ENCODE assay signal across 10 cellular contexts in genomic region chr13:41455725-41456419, GRCh38. TPM values are rescaled to one million over a fixed set of nuclear protein-coding genes. Genes with fewer than 3 reads are reported as not detected.
DNase-seq lines count a peak whose midpoint lies in the region; TF ChIP-seq lines count a peak whose summit lies in the region.
"Had no signal": no experiment of that assay in that cellular context is flagged by ENCODE, and none has a peak within 500 bp of the region (broad histone marks: within the 10 kb centered on the region; RNA-seq: fewer than 3 reads in every experiment).

No MANE protein-coding gene starts in this region.

- H2BK15ac ChIP-seq in H9 (ENCODE audit: low read depth, low read length) = no peak overlapping the region

- intact Hi-C loops in activated CD4-positive, alpha-beta T cell treated with anti-CD3 and anti-CD28 coated beads, Interleukin-2, amount 10 ng/mL, durations not matched to agents 24 days and 14 days (cut with micrococcal nuclease) = loop anchor here (2.0 to 5.0 kb wide), 5 partner anchors 29 to 816 kb away; partner anchors contain the start of genes AKAP11, DGKH and NAA16

- TF ChIP-seq CTCF in H9 (conservative IDR thresholded peaks at IDR 0.05) (no peak), nephron progenitor cell (IDR thresholded peaks at IDR 0.05) (no peak)

- WGBS in H9 (ENCODE audit: extremely low coverage, insufficient read length, low lambda C conversion rate) = no CpG with 5 or more reads among the region's 19 CpGs

- no peak overlapping the region for H2AK5ac ChIP-seq in H9 (ENCODE audit: insufficient read length, low read length)

- H3K79me2 ChIP-seq in H9 (ENCODE audit: insufficient read depth, low read length) = no peaks in the 10 kb centered on the region

- H3K9me3 Mint-ChIP-seq in activated CD4-positive, alpha-beta T cell treated with anti-CD3 and anti-CD28 coated beads, Interleukin-2, amount 10 ng/mL, durations not matched to agents 24 days and 14 days = no peaks in the 10 kb centered on the region
- H3K9me3 Mint-ChIP-seq in H9 (peaks cover 0 to 5% of the 10 kb centered on the region in 2 experiments; a peak in 1 of 5 replicates), nephron progenitor cell (peaks cover 10% of the 10 kb centered on the region)

- H3K23me2 ChIP-seq in H9 (ENCODE audit: insufficient read length, low read depth, low read length, poor library complexity, severe bottlenecking) = peaks cover 17% of the 10 kb centered on the region

- H4K5ac ChIP-seq in H9 (ENCODE audit: insufficient read length, low read depth, low read length) = no peak overlapping the region

- H4K8ac ChIP-seq in H9 (replicated peaks; ENCODE audit: insufficient read length, low read depth, low read length) = no peak overlapping the region

- H3K4me1 ChIP-seq in H9 (ENCODE audit: insufficient read depth, low read length) = no peaks in the 10 kb centered on the region

- H3K18ac ChIP-seq in H9 (ENCODE audit: insufficient read length, low read depth, low read length) = no peak overlapping the region

- DNase-seq in activated CD4-positive, alpha-beta T cell treated with anti-CD3 and anti-CD28 coated beads, Interleukin-2, amount 10 ng/mL, durations not matched to agents 24 days and 14 days = peak; percentile 65
- no peak for DNase-seq in activated CD4-positive, alpha-beta T cell treated with anti-CD3 and anti-CD28 coated beads, Interleukin-2, amount 50 U/mL, for 48 hours
- DNase-seq in H9 = no peak
- peak; percentile 10 for DNase-seq in cerebellar cortex (ENCODE audit: low spot score)
- DNase-seq in nephron progenitor cell = no peak
- no peak for DNase-seq in HPDE6-E6E7 (ENCODE audit: extremely low spot score)
- DNase-seq in KG1 (lab: John Stamatoyannopoulos, UW) = no peak
- no peak for DNase-seq in MG63
- DNase-seq: NCI-H345 had no signal

- no peak overlapping the region for H3K4ac ChIP-seq in H9 (ENCODE audit: low read depth, low read length)

- peaks cover 33% of the 10 kb centered on the region for H3K4me1 Mint-ChIP-seq in activated CD4-positive, alpha-beta T cell treated with anti-CD3 and anti-CD28 coated beads, Interleukin-2, amount 10 ng/mL, durations not matched to agents 24 days and 14 days
- H3K4me1 Mint-ChIP-seq in H9 (peaks cover 3 to 14% of the 10 kb centered on the region in 2 experiments; a peak in 3 of 4 replicates), nephron progenitor cell (no peaks in the 10 kb centered on the region)

- H3K27me3 ChIP-seq in H9 (ENCODE audit: insufficient read depth, low read length) (peaks cover 42% of the 10 kb centered on the region), MG63 (peaks cover 12% of the 10 kb centered on the region; the same call in 1 of the 2 replicates)

- no peak overlapping the region for H3K4me3 ChIP-seq in MG63

- no peak overlapping the region for H2BK5ac ChIP-seq in H9 (ENCODE audit: insufficient read length, low read length)

- no peaks in the 10 kb centered on the region for H3K79me1 ChIP-seq in H9 (ENCODE audit: insufficient read depth, low read depth, low read length, poor library complexity, severe bottlenecking)

- H3K9me3 ChIP-seq in H9 (ENCODE audit: control insufficient read depth, low read depth, low read length) = no peaks in the 10 kb centered on the region
- H3K9me3 ChIP-seq in MG63 = no peaks in the 10 kb centered on the region
- H3K9me3 ChIP-seq: psoas muscle had no signal

- H3K23ac ChIP-seq in H9 (ENCODE audit: insufficient read length, low read depth, low read length) = no peak overlapping the region

- H3K4me2 ChIP-seq in H9 (ENCODE audit: insufficient read depth, insufficient read length, low read length) = no peak overlapping the region

- H2BK120ac ChIP-seq in H9 (ENCODE audit: low read depth, low read length, poor library complexity, severe bottlenecking) = no peak overlapping the region

- H3T11ph ChIP-seq in H9 (ENCODE audit: low read length) = no peak overlapping the region

- H2AFZ ChIP-seq in H9 (ENCODE audit: low read length) = no peak overlapping the region

- no peak overlapping the region for H2BK20ac ChIP-seq in H9 (ENCODE audit: low read depth, low read length, poor library complexity, severe bottlenecking)

- H3K27ac ChIP-seq in H9 (ENCODE audit: insufficient read length, low read depth, low read length) = no peak overlapping the region
- H3K27ac ChIP-seq: psoas muscle had no signal

- H3K56ac ChIP-seq in H9 (ENCODE audit: insufficient read length, low read depth, low read length) = no peak overlapping the region

- H4K91ac ChIP-seq in H9 (ENCODE audit: insufficient read length, low read depth, low read length) = no peak overlapping the region

- H3K27ac Mint-ChIP-seq in activated CD4-positive, alpha-beta T cell treated with anti-CD3 and anti-CD28 coated beads, Interleukin-2, amount 10 ng/mL, durations not matched to agents 24 days and 14 days = peak overlapping the region; percentile 88
- no peak overlapping the region for H3K27ac Mint-ChIP-seq in H9
- H3K27ac Mint-ChIP-seq in nephron progenitor cell = no peak overlapping the region

- H4K20me1 ChIP-seq in H9 (ENCODE audit: control insufficient read depth, insufficient read depth, insufficient read length) = no peaks in the 10 kb centered on the region

- peak overlapping the region; percentile 75 for H3K4me3 Mint-ChIP-seq in activated CD4-positive, alpha-beta T cell treated with anti-CD3 and anti-CD28 coated beads, Interleukin-2, amount 10 ng/mL, durations not matched to agents 24 days and 14 days
- peak overlapping the region; percentile 52 to 82; a peak in 4 of 5 replicates for H3K4me3 Mint-ChIP-seq in H9
- peak overlapping the region; percentile 54 for H3K4me3 Mint-ChIP-seq in nephron progenitor cell

- peaks cover 26% of the 10 kb centered on the region for H3K27me3 Mint-ChIP-seq in activated CD4-positive, alpha-beta T cell treated with anti-CD3 and anti-CD28 coated beads, Interleukin-2, amount 10 ng/mL, durations not matched to agents 24 days and 14 days
- peaks cover 80% of the 10 kb centered on the region for H3K27me3 Mint-ChIP-seq in H9 (ENCODE audit: low read depth)
- H3K27me3 Mint-ChIP-seq in nephron progenitor cell (ENCODE audit: low read depth, poor library complexity) = peaks cover 84% of the 10 kb centered on the region

- no peak overlapping the region for H3K9ac ChIP-seq in H9 (ENCODE audit: extremely low read depth, insufficient read length, low read length)

- H3K36me3 Mint-ChIP-seq in activated CD4-positive, alpha-beta T cell treated with anti-CD3 and anti-CD28 coated beads, Interleukin-2, amount 10 ng/mL, durations not matched to agents 24 days and 14 days (ENCODE audit: low read depth) = peaks cover 21% of the 10 kb centered on the region
- H3K36me3 Mint-ChIP-seq in H9 (ENCODE audit: insufficient read depth in 1 of 3, low read depth in 3 of 3) (peaks cover 0 to 2% (median 0%) of the 10 kb centered on the region in 3 experiments; a peak in 1 of 7 replicates), nephron progenitor cell (ENCODE audit: low read depth) (no peaks in the 10 kb centered on the region)

- no peak overlapping the region for H3K14ac ChIP-seq in H9 (ENCODE audit: insufficient read depth, low read length)

- H2BK12ac ChIP-seq in H9 (ENCODE audit: insufficient read length, low read depth, low read length) = no peak overlapping the region

- H3K36me3 ChIP-seq in MG63 = no peaks in the 10 kb centered on the region

RNA-seq across cellular contexts. Expression of gene RGCC, which starts 1.5 kb away (rescaled TPM):
- 113 and 117 TPM in 2 replicates for total RNA-seq in activated CD4-positive, alpha-beta T cell treated with anti-CD3 and anti-CD28 coated beads, Interleukin-2, amount 10 ng/mL, durations not matched to agents 24 days and 14 days
- total RNA-seq in H9 (2021) = 0.46 TPM in 1 of 2 replicates, not detected in the other
- total RNA-seq in MG63 (2014; rRNA removed; shearing (Covaris generic); ENCODE audit: low replicate concordance) = 1.7 TPM in 1 of 2 replicates, not detected in the other

Comparison
In these comparisons a context has a peak if more than half of its experiments do, and no peak if none do; other contexts are left out.
1. DNase-seq: peak in activated CD4-positive, alpha-beta T cell treated with anti-CD3 and anti-CD28 coated beads, Interleukin-2, amount 10 ng/mL, durations not matched to agents 24 days and 14 days (single experiment) and cerebellar cortex (single experiment); none in activated CD4-positive, alpha-beta T cell treated with anti-CD3 and anti-CD28 coated beads, Interleukin-2, amount 50 U/mL, for 48 hours (0 of 2), H9 (single experiment), nephron progenitor cell (single experiment), HPDE6-E6E7 (single experiment), KG1 (single experiment) and MG63 (single experiment).
2. RNA of gene RGCC, which starts 1.5 kb away (total RNA-seq): 113 to 117 TPM in activated CD4-positive, alpha-beta T cell treated with anti-CD3 and anti-CD28 coated beads, Interleukin-2, amount 10 ng/mL, durations not matched to agents 24 days and 14 days; 1.7 TPM in MG63 and 0.46 TPM in H9; every median in the first group is over 10 times any median in the second.
3. Peak in every context shown above with its lines, with median percentiles within 50 percentile points of each other: H3K4me3 Mint-ChIP-seq.